Comparison of ENCODE assay signal across 20 cellular contexts in genomic region chr17:66411498-66411897, GRCh38.
"Had no signal": no experiment of that assay in that cellular context is flagged by ENCODE, and none has a peak within 500 bp of the region (broad histone marks: within the 10 kb centered on the region; RNA-seq: fewer than 3 reads in every experiment).

No MANE protein-coding gene starts in this region.

- H3K9ac ChIP-seq: SK-N-SH had no signal

- H3K4me1 Mint-ChIP-seq: activated B cell treated with CpG ODN at 0.5 μM for 24 hours, memory B cell had no signal

- DNase-seq: activated B cell treated with CpG ODN at 0.5 μM for 24 hours; activated CD4-positive, alpha-beta T cell treated with anti-CD3 and anti-CD28 coated beads for 36 hours; activated CD4-positive, alpha-beta T cell treated with anti-CD3 and anti-CD28 coated beads, Interleukin-2, amount 50 U/mL, for 4 hours; activated T-cell treated with anti-CD3 and anti-CD28 coated beads for 4 hours; aorta; caudate nucleus; effector CD4-positive, alpha-beta T cell; heart left ventricle; left colon; occipital lobe; SK-N-SH; small intestine; stimulated activated CD4-positive, alpha-beta T cell treated with anti-CD3 and anti-CD28 coated beads, Interleukin-2, amount 100 ng/mL, for 24 hours; stimulated activated naive B cell treated with anti-CD40 and anti-IgM and Interleukin-4, amounts not matched to agents 10 μg/mL and 1 μg/mL and 100 μg/mL, for 72 hours; T-cell had no signal

- H3K36me3 ChIP-seq: heart left ventricle had no signal

- H3K4me3 ChIP-seq: heart left ventricle had no signal

- ATAC-seq: activated CD4-positive, alpha-beta T cell treated with anti-CD3 and anti-CD28 coated beads for 36 hours; heart left ventricle; left colon; sciatic nerve; stimulated activated naive B cell treated with anti-CD40 and anti-IgM and Interleukin-4, amounts not matched to agents 10 μg/mL and 1 μg/mL and 100 μg/mL, for 72 hours; T-cell had no signal

- H3K27me3 Mint-ChIP-seq: activated CD4-positive, alpha-beta T cell treated with anti-CD3 and anti-CD28 coated beads for 36 hours; dendritic cell treated with granulocyte-macrophage colony-stimulating factor and Interleukin-4, amounts not matched to agents 40 ng/mL and 50 ng/mL, for 4 days; T-cell had no signal

- H3K27ac Mint-ChIP-seq: activated B cell treated with CpG ODN at 0.5 μM for 24 hours; activated CD4-positive, alpha-beta T cell treated with anti-CD3 and anti-CD28 coated beads for 36 hours; brain; dendritic cell treated with granulocyte-macrophage colony-stimulating factor and Interleukin-4, amounts not matched to agents 40 ng/mL and 50 ng/mL, for 4 days; memory B cell; stimulated activated naive B cell treated with anti-CD40 and anti-IgM and Interleukin-4, amounts not matched to agents 10 μg/mL and 1 μg/mL and 100 μg/mL, for 72 hours; T-cell had no signal

- H3K4me3 Mint-ChIP-seq: activated B cell treated with CpG ODN at 0.5 μM for 24 hours; activated CD4-positive, alpha-beta T cell treated with anti-CD3 and anti-CD28 coated beads for 36 hours; brain; dendritic cell treated with granulocyte-macrophage colony-stimulating factor and Interleukin-4, amounts not matched to agents 40 ng/mL and 50 ng/mL, for 4 days; memory B cell; neural crest cell; stimulated activated naive B cell treated with anti-CD40 and anti-IgM and Interleukin-4, amounts not matched to agents 10 μg/mL and 1 μg/mL and 100 μg/mL, for 72 hours; T-cell had no signal

- H3K27me3 ChIP-seq: heart left ventricle had no signal

- H3K4me2 ChIP-seq: SK-N-SH had no signal

- H3K9me3 Mint-ChIP-seq: activated B cell treated with CpG ODN at 0.5 μM for 24 hours; dendritic cell treated with granulocyte-macrophage colony-stimulating factor and Interleukin-4, amounts not matched to agents 40 ng/mL and 50 ng/mL, for 4 days; memory B cell; neural crest cell; stimulated activated naive B cell treated with anti-CD40 and anti-IgM and Interleukin-4, amounts not matched to agents 10 μg/mL and 1 μg/mL and 100 μg/mL, for 72 hours had no signal

- H3K36me3 Mint-ChIP-seq: brain; memory B cell; stimulated activated naive B cell treated with anti-CD40 and anti-IgM and Interleukin-4, amounts not matched to agents 10 μg/mL and 1 μg/mL and 100 μg/mL, for 72 hours had no signal

- H3K9me3 ChIP-seq: heart left ventricle, SK-N-SH had no signal

- H3K27ac ChIP-seq: heart left ventricle had no signal
